ENCODE assay signal across 22 cellular contexts in the genomic region with DNA sequence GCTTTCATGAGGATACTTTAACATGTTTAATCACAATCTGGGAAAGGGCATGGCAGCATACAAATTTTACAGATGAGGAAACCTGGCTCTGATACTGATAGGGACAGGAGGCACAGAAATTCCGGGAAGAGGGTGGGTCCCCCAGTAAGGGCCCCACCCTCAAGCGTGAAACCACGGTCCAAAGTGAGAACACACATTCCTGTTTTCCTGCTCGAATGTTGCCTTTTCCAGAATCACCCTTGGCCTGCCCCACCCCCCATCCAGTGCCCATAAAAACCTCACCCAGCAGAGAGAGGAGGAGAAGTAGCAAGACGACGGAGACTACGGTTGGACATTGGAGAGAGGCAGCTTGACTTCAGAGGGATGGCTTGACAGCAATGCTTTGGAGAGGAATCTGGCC.
"Had no signal": no experiment of that assay in that cellular context is flagged by ENCODE, and none has a peak within 500 bp of the region (broad histone marks: within the 10 kb centered on the region; RNA-seq: fewer than 3 reads in every experiment).

No MANE protein-coding gene starts in this region.

- H3K4me1 ChIP-seq: left lung, lower lobe of right lung, upper lobe of left lung had no signal

- H3K9me3 ChIP-seq: lower lobe of right lung, ovary, right atrium auricular region, upper lobe of left lung, vagina had no signal

- DNase-seq: hippocampal formation; kidney glomerular epithelial cell; left cardiac atrium; left lung; lower lobe of right lung; mammary epithelial cell; mesenchymal stem cell; naive thymus-derived CD4-positive, alpha-beta T cell; ovary; sigmoid colon; small intestine; spleen; stimulated activated CD4-positive, alpha-beta T cell treated with anti-CD3 and anti-CD28 coated beads, Interleukin-4, amount 100 ng/mL, for 24 hours; stimulated activated naive CD4-positive, alpha-beta T cell treated with Interleukin-2 at 50 U/mL for 16 hours; stimulated activated naive CD8-positive, alpha-beta T cell treated with anti-CD3 and anti-CD28 coated beads, Interleukin-15, amount 100 ng/mL, for 72 hours; substantia nigra; upper lobe of left lung had no signal

- H3K27ac ChIP-seq: left lung, lower lobe of right lung, ovary, right atrium auricular region, sigmoid colon, spleen, tibial nerve, upper lobe of left lung, vagina had no signal

- H3K4me3 ChIP-seq: left lung, lower lobe of right lung, ovary, right atrium auricular region, sigmoid colon, spleen, tibial nerve, upper lobe of left lung, vagina had no signal

- ATAC-seq: left cardiac atrium; left lung; lower lobe of right lung; naive thymus-derived CD4-positive, alpha-beta T cell; natural killer cell treated with Interleukin-12 subunit alpha and Interleukin-12 subunit beta and Interleukin-15 and Interleukin-18, amount 100 ng/mL, for 72 hours; stimulated activated effector memory CD8-positive, alpha-beta T cell treated with anti-CD3 and anti-CD28 coated beads, Interleukin-12 subunit alpha, Interleukin-12 subunit beta, amount 100 ng/mL, for 72 hours; stimulated activated naive CD8-positive, alpha-beta T cell treated with anti-CD3 and anti-CD28 coated beads, Interleukin-15, amount 100 ng/mL, for 72 hours had no signal

- H3K36me3 ChIP-seq: ovary had no signal
